ENCODE assay signal across 27 cellular contexts in the genomic region with DNA sequence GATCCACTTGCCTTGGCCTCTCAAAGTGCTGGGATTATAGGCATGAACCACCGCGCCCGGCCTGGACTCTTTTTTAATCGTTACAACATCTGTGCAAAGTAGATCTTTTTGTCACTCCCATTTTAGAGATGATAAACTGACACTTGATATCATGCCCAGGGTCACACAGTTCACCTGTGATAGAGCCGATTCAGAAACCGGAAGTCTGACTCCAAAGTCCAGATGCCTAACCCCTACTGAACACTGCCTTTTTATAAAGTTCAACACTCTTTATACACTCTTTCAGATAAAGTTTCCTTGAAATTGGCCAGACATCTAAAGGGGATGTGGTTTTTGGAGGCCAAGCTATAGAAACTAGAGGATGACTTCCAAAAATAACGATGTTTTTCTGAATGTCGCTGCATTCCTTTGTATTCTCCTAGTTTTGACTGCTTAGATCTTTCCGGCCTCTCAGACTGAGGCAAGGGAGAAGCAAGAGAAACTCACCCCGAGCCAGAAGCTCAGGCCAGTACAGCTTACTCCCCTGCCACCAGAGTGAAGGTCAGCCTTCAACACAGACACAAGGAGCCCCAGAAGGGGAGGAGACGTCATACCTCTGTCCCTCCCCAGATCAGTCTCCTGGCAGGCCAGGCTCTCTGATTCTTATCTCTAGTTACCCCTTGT.
DNase-seq lines count a peak whose midpoint lies in the region; ATAC-seq and TF ChIP-seq lines count a peak whose summit lies in the region.
"Had no signal": no experiment of that assay in that cellular context is flagged by ENCODE, and none has a peak within 500 bp of the region (broad histone marks: within the 10 kb centered on the region; RNA-seq: fewer than 3 reads in every experiment).

No MANE protein-coding gene starts in this region.

- H3K4me1 ChIP-seq in HAP-1, result peaks cover 10% of the 10 kb centered on the region
- H3K4me1 ChIP-seq: gastrocnemius medialis, prostate gland had no signal

- peak overlapping the region; percentile 1 for H3K27ac ChIP-seq in AG04450 (ENCODE audit: low read depth, low read length)
- H3K27ac ChIP-seq: gastrocnemius medialis, prostate gland had no signal

- ATAC-seq in left lobe of liver, result peak; percentile 86
- no peak for ATAC-seq in HG03097 (IDR thresholded peaks at IDR 0.05; ENCODE audit: low FRiP score, unreplicated experiment)
- ATAC-seq: gastrocnemius medialis had no signal

- H3K27me3 Mint-ChIP-seq in osteocyte (ENCODE audit: unreplicated experiment), result no peaks in the 10 kb centered on the region
- H3K27me3 Mint-ChIP-seq: activated CD4-positive, alpha-beta T cell treated with anti-CD3 and anti-CD28 coated beads, Interleukin-2, amount 10 ng/mL, durations not matched to agents 7 days and 5 days; brain; type B pancreatic cell had no signal

- POLR2A ChIA-PET in AG04450 (lab: Yijun Ruan, JAX), result no interaction called here

- H3K4me3 Mint-ChIP-seq in osteocyte (ENCODE audit: unreplicated experiment), result no peak overlapping the region
- H3K4me3 Mint-ChIP-seq: activated CD4-positive, alpha-beta T cell treated with anti-CD3 and anti-CD28 coated beads, Interleukin-2, amount 10 ng/mL, durations not matched to agents 7 days and 5 days; activated naive CD8-positive, alpha-beta T cell treated with anti-CD3 and anti-CD28 coated beads for 36 hours; brain; IgD-negative memory B cell; memory B cell; type B pancreatic cell had no signal

- H3K9me3 Mint-ChIP-seq in osteocyte (ENCODE audit: unreplicated experiment), result no peaks in the 10 kb centered on the region
- H3K9me3 Mint-ChIP-seq: activated CD4-positive, alpha-beta T cell treated with anti-CD3 and anti-CD28 coated beads, Interleukin-2, amount 10 ng/mL, durations not matched to agents 7 days and 5 days; activated naive CD8-positive, alpha-beta T cell treated with anti-CD3 and anti-CD28 coated beads for 36 hours; brain; IgD-negative memory B cell; memory B cell; type B pancreatic cell had no signal

- H3K36me3 ChIP-seq in HAP-1 (replicated peaks), result no peaks in the 10 kb centered on the region
- H3K36me3 ChIP-seq: gastrocnemius medialis, prostate gland had no signal

- no peaks in the 10 kb centered on the region for H3K9me3 ChIP-seq in AG04450 (ENCODE audit: control insufficient read depth, insufficient read depth, low read length)
- H3K9me3 ChIP-seq in HAP-1, result no peaks in the 10 kb centered on the region; the same call in 1 of the 2 replicates
- H3K9me3 ChIP-seq: gastrocnemius medialis, prostate gland had no signal

- no peak for DNase-seq in AG04450 (ENCODE audit: low read depth, low spot score)
- peak; percentile 42 for DNase-seq in astrocyte of the cerebellum (ENCODE audit: low read depth)
- peak; percentile 58 for DNase-seq in left lobe of liver (ENCODE audit: low spot score)
- no peak for DNase-seq in osteocyte (ENCODE audit: extremely low spot score, unreplicated experiment)
- no peak for DNase-seq in activated naive CD4-positive, alpha-beta T cell (lab: John Stamatoyannopoulos, UW)
- no peak for DNase-seq in HAP-1 (ENCODE audit: low spot score in 2 of 2)
- no peak for DNase-seq in NCI-H2029 treated with DMSO at 0.1 percent for 48 hours (lab: John Stamatoyannopoulos, UW)
- DNase-seq: activated CD4-positive, alpha-beta T cell treated with anti-CD3 and anti-CD28 coated beads, Interleukin-2, amount 10 ng/mL, durations not matched to agents 7 days and 5 days; activated effector memory CD4-positive, alpha-beta T cell treated with anti-CD3 and anti-CD28 coated beads, Interleukin-2, amount 50 U/mL, for 16 hours; activated naive CD8-positive, alpha-beta T cell treated with anti-CD3 and anti-CD28 coated beads for 36 hours; activated T-cell treated with anti-CD3 and anti-CD28 coated beads, Interleukin-2, amount 50 U/mL, for 1 hour; DMS79 treated with DMSO at 0.1 percent for 48 hours; gastrocnemius medialis; GF-D8; hippocampal formation; NCI-H1092; NCI-H1694 treated with DMSO at 0.1 percent for 48 hours; NCI-H2171; stimulated activated CD4-positive, alpha-beta T cell treated with anti-CD3 and anti-CD28 coated beads, Interleukin-15, amount 100 ng/mL, for 24 hours; stimulated activated CD4-positive, alpha-beta T cell treated with anti-CD3 and anti-CD28 coated beads, Interleukin-4, amount 100 ng/mL, for 4 hours; T1000 had no signal

- no peaks in the 10 kb centered on the region for H3K27me3 ChIP-seq in AG04450 (ENCODE audit: control insufficient read depth, insufficient read depth, low read length)
- no peaks in the 10 kb centered on the region for H3K27me3 ChIP-seq in HAP-1 (ENCODE audit: low read depth)
- H3K27me3 ChIP-seq: gastrocnemius medialis had no signal

- peaks cover 55% of the 10 kb centered on the region for H3K36me3 Mint-ChIP-seq in osteocyte (ENCODE audit: unreplicated experiment)
- H3K36me3 Mint-ChIP-seq: activated naive CD8-positive, alpha-beta T cell treated with anti-CD3 and anti-CD28 coated beads for 36 hours; memory B cell had no signal

- CTCF ChIA-PET in AG04450 (lab: Charles Lee), result interaction anchor here (0.6 kb wide), 1 partner anchor 183 kb away, joined by 3 read pairs; no protein-coding TSS in a partner anchor

- TF ChIP-seq CTCF in AG04450 (IDR thresholded peaks at IDR 0.05; ENCODE audit: low read depth, low read length), result no peak
- TF ChIP-seq CTCF in astrocyte of the cerebellum (IDR thresholded peaks at IDR 0.05; ENCODE audit: low read depth, low read length, missing control alignments), result no peak
- TF ChIP-seq CTCF in osteocyte (IDR thresholded peaks at IDR 0.05), result no peak

- in situ Hi-C loops in astrocyte of the cerebellum (cut with HindIII; ENCODE audit: low sequenced_read_pairs), result no loop called here
- in situ Hi-C loops in HAP-1 (cut with MboI; ENCODE audit: low sequenced_read_pairs), result no loop called here

- H3K4me3 ChIP-seq in AG04450 (ENCODE audit: low read depth, low read length) (no peak overlapping the region), astrocyte of the cerebellum (ENCODE audit: low read depth, low read length) (no peak overlapping the region), HAP-1 (no peak overlapping the region)
- H3K4me3 ChIP-seq: gastrocnemius medialis, prostate gland had no signal

- H3K4me1 Mint-ChIP-seq in osteocyte (ENCODE audit: unreplicated experiment), result peaks cover 17% of the 10 kb centered on the region
- H3K4me1 Mint-ChIP-seq: activated CD4-positive, alpha-beta T cell treated with anti-CD3 and anti-CD28 coated beads, Interleukin-2, amount 10 ng/mL, durations not matched to agents 7 days and 5 days; activated naive CD8-positive, alpha-beta T cell treated with anti-CD3 and anti-CD28 coated beads for 36 hours; memory B cell had no signal

- peak overlapping the region; percentile 24 for H3K27ac Mint-ChIP-seq in osteocyte (ENCODE audit: unreplicated experiment)
- H3K27ac Mint-ChIP-seq: activated CD4-positive, alpha-beta T cell treated with anti-CD3 and anti-CD28 coated beads, Interleukin-2, amount 10 ng/mL, durations not matched to agents 7 days and 5 days; activated naive CD8-positive, alpha-beta T cell treated with anti-CD3 and anti-CD28 coated beads for 36 hours; IgD-negative memory B cell; memory B cell; type B pancreatic cell had no signal

Comparison
In these comparisons a context has a peak if more than half of its experiments do, and no peak if none do; other contexts are left out.
1. DNase-seq: peak in astrocyte of the cerebellum (single experiment) and left lobe of liver (single experiment); none in AG04450 (single experiment), osteocyte (single experiment), activated naive CD4-positive, alpha-beta T cell (0 of 4), HAP-1 (0 of 2) and NCI-H2029 treated with DMSO at 0.1 percent for 48 hours (single experiment).